In the genomic region with DNA sequence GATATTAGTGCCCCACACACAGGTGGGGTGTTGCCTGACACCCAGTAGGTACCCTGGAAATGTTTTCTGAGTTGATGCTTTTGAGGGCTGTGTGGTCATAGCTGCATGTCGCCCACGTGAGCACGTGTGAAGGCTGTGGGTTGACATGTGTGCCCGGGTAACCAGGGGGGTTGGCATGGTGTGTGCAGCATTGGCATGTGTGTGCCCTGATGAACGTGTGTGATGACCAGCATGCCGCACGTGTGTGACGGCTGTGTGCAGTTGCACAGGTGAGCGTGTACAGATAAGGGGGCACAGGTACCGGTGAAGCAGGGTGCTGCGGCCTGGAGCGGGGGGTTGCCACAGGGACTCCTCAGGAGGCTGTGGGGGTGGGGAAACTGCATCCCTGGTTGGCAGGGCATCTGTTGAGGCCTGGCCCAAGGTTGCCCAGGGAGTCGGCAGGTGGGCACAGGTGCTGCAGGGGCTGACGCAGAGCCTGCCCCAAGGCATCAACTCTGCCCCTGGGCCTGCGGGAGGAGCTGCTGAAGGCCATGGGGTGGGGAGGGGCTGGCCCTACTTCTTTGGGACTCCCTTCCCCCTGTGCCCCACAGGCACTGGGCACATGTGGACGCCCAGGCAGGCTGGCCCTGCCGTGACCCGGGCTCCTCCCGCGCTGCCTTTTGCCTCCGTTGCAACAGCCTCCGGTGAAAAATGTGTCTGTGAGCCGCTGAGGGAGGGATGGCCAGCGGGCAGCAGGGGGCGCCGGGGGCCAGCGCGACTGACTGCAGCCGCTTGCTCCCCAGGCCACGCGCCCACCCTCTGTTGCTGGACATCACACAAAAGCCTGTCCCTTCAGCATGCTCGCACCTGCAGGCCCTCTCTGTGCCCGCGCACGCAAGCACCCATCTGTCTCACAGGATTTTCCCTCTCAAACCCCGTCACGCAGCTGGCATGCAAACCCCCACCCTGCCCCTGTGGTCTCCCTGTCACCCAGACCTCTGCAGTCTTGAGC, we compare ENCODE assay signal across 8 cellular contexts. TPM values are rescaled to one million over a fixed set of nuclear protein-coding genes. Genes with fewer than 3 reads are reported as not detected.
DNase-seq lines count a peak whose midpoint lies in the region; ATAC-seq and TF ChIP-seq lines count a peak whose summit lies in the region.

No MANE protein-coding gene starts in this region.

- H3K4me3 ChIP-seq in LNCaP clone FGC (ENCODE audit: low read depth, low read length) (no peak overlapping the region), brain microvascular endothelial cell (ENCODE audit: low read depth, low read length) (no peak overlapping the region), neural progenitor cell (no peak overlapping the region)

- peaks cover 46% of the 10 kb centered on the region for H3K4me1 ChIP-seq in neural progenitor cell

- peaks cover 70% of the 10 kb centered on the region for H3K27me3 ChIP-seq in brain microvascular endothelial cell (replicated peaks)
- H3K27me3 ChIP-seq in neural progenitor cell: peaks cover 52% of the 10 kb centered on the region

- no peaks in the 10 kb centered on the region for H3K79me2 ChIP-seq in neural progenitor cell (ENCODE audit: low read depth)

- peaks cover 3% of the 10 kb centered on the region for H3K9me3 Mint-ChIP-seq in neural progenitor cell

- H3K4me1 Mint-ChIP-seq in neural progenitor cell: peaks cover 38% of the 10 kb centered on the region

- no peaks in the 10 kb centered on the region for H3K36me3 ChIP-seq in brain microvascular endothelial cell (replicated peaks)
- no peaks in the 10 kb centered on the region for H3K36me3 ChIP-seq in neural progenitor cell

- peak overlapping the region; percentile 52 for H3K4me2 ChIP-seq in neural progenitor cell

- in situ Hi-C loops in brain microvascular endothelial cell (cut with HindIII; ENCODE audit: low pct_ligation_motif_present, low sequenced_read_pairs): no loop called here

- no peak for ATAC-seq in HG03342 (IDR thresholded peaks at IDR 0.05; ENCODE audit: unreplicated experiment)

- H4K20me1 ChIP-seq in neural progenitor cell (ENCODE audit: low read depth): peaks cover 27% of the 10 kb centered on the region

- TF ChIP-seq CTCF in LNCaP clone FGC (IDR thresholded peaks at IDR 0.05; ENCODE audit: control insufficient read depth, extremely low read depth, insufficient read depth) (peak; percentile 76), brain microvascular endothelial cell (IDR thresholded peaks at IDR 0.05; ENCODE audit: low read depth, low read length, missing control alignments) (peak; percentile 74), neural progenitor cell (IDR thresholded peaks at IDR 0.05) (peak; percentile 78)

- no peak overlapping the region for H3K27ac ChIP-seq in brain microvascular endothelial cell
- H3K27ac ChIP-seq in neural progenitor cell: no peak overlapping the region

- no peaks in the 10 kb centered on the region for H3K36me3 Mint-ChIP-seq in neural progenitor cell

- peaks cover 32% of the 10 kb centered on the region for H3F3A ChIP-seq in neural progenitor cell (ENCODE audit: low read depth)

- H3K27me3 Mint-ChIP-seq in neural progenitor cell (ENCODE audit: insufficient read depth, low read depth): peaks cover 60% of the 10 kb centered on the region

- no peak overlapping the region for H3K9ac ChIP-seq in neural progenitor cell

- peak overlapping the region; percentile 57 for H2AFZ ChIP-seq in neural progenitor cell (replicated peaks)

- peak overlapping the region; percentile 70 for H3K4me3 Mint-ChIP-seq in neural progenitor cell

- peak; percentile 8 for DNase-seq in DMS79 treated with DMSO at 0.1 percent for 48 hours (lab: John Stamatoyannopoulos, UW)
- DNase-seq in DMS79 (lab: John Stamatoyannopoulos, UW): no peak
- DNase-seq in LNCaP clone FGC (ENCODE audit: low read depth): no peak
- peak; percentile 11 for DNase-seq in brain microvascular endothelial cell
- DNase-seq in neural progenitor cell (ENCODE audit: low spot score): peak; percentile 89
- DNase-seq in effector CD4-positive, alpha-beta T cell: no peak
- no peak for DNase-seq in T-helper 1 cell

- no peak overlapping the region for H3K27ac Mint-ChIP-seq in neural progenitor cell

- no peaks in the 10 kb centered on the region for H3K9me3 ChIP-seq in neural progenitor cell (ENCODE audit: low read depth)

RNA-seq across cellular contexts. Expression of a gene that starts 2.2 kb away (rescaled TPM):
- total RNA-seq in neural progenitor cell (ENCODE audit: low replicate concordance): 1.2 and 3.6 TPM in 2 replicates

Comparison
In these comparisons a context has a peak if more than half of its experiments do, and no peak if none do; other contexts are left out.
1. DNase-seq: peak in DMS79 treated with DMSO at 0.1 percent for 48 hours (single experiment), brain microvascular endothelial cell (single experiment) and neural progenitor cell (single experiment); none in DMS79 (single experiment), LNCaP clone FGC (single experiment), effector CD4-positive, alpha-beta T cell (single experiment) and T-helper 1 cell (0 of 5).
2. Peak in every context shown above with its lines, with median percentiles within 50 percentile points of each other: CTCF ChIP-seq.